2 cellular contexts compared by ENCODE assay signal in genomic region chr14:93402951-93403350, GRCh38.
TF ChIP-seq lines count a peak whose summit lies in the region.

No MANE protein-coding gene starts in this region.

TF ChIP-seq in GM23338, 12 proteins besides CTCF, POLR2A, EP300 and RAD21:
- TF ChIP-seq ZNF462 (CRISPR knock-in tag; IDR thresholded peaks at IDR 0.05): peak; percentile 57
- no peak for TF ChIP-seq REST (IDR thresholded peaks at IDR 0.05; ENCODE audit: unreplicated experiment)

TF ChIP-seq in WTC11, 78 proteins besides CTCF, POLR2A, EP300 and RAD21 (continued from another document):
- no peak for TF ChIP-seq AFF4 (CRISPR knock-in tag; IDR thresholded peaks at IDR 0.05; ENCODE audit: borderline replicate concordance)
